In the genomic region with DNA sequence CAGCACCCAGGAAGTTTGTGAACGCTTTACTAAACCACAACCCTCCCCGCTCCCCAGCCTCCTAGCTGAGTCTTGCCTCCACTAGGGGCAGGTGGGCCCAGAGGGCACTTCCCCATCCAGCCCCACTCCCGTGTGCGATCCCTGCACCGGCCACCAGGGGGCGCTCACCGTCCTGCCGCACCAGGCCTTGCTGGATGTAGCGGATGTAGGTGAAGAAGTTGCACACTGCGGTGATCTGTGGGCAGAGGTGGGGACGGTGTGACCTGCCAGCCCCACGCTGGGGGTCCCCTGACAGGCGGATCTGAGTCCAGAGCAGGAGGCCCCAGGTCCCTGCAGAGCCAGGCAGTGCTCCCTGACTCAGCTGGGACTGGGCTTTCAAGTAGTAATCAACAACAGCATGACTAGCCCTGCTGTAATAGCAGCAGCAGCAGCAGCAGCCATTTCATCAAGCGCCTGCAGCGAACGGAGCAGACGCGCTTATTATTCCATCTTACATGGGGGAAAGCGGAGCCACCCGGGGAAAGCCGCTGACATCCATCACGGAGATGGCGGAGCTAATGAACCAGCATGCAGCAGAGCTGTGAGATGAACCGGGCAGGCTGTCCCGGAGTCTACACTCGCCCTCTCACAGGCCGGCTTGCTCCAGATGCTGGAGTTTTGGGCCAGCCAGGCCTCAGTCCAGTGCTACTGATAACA, we compare ENCODE assay signal across 1 cellular context.
A peak's percentile ranks its signal among the peaks of the same experiment; 100 is the strongest.
TF ChIP-seq lines count a peak whose summit lies in the region.

No MANE protein-coding gene starts in this region.

TF ChIP-seq in HepG2, 621 proteins besides CTCF, POLR2A, EP300 and RAD21 (continued from another document and continues in another):
- TF ChIP-seq, protein P1, sequence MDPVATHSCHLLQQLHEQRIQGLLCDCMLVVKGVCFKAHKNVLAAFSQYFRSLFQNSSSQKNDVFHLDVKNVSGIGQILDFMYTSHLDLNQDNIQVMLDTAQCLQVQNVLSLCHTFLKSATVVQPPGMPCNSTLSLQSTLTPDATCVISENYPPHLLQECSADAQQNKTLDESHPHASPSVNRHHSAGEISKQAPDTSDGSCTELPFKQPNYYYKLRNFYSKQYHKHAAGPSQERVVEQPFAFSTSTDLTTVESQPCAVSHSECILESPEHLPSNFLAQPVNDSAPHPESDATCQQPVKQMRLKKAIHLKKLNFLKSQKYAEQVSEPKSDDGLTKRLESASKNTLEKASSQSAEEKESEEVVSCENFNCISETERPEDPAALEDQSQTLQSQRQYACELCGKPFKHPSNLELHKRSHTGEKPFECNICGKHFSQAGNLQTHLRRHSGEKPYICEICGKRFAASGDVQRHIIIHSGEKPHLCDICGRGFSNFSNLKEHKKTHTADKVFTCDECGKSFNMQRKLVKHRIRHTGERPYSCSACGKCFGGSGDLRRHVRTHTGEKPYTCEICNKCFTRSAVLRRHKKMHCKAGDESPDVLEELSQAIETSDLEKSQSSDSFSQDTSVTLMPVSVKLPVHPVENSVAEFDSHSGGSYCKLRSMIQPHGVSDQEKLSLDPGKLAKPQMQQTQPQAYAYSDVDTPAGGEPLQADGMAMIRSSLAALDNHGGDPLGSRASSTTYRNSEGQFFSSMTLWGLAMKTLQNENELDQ (CRISPR knock-in tag; IDR thresholded peaks at IDR 0.05; ENCODE audit: borderline replicate concordance) = no peak
- TF ChIP-seq ZMYM3 (CRISPR knock-in tag; IDR thresholded peaks at IDR 0.05) = no peak
- peak in 1 of 2 experiments; percentile 50; a peak in 1 of 4 replicates for TF ChIP-seq KLF16 (CRISPR knock-in tag; IDR thresholded peaks at IDR 0.05)
- TF ChIP-seq, protein P2, sequence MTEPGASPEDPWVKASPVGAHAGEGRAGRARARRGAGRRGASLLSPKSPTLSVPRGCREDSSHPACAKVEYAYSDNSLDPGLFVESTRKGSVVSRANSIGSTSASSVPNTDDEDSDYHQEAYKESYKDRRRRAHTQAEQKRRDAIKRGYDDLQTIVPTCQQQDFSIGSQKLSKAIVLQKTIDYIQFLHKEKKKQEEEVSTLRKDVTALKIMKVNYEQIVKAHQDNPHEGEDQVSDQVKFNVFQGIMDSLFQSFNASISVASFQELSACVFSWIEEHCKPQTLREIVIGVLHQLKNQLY (CRISPR knock-in tag; IDR thresholded peaks at IDR 0.05) = no peak
- no peak for TF ChIP-seq IRX3 (CRISPR knock-in tag; IDR thresholded peaks at IDR 0.05; ENCODE audit: borderline replicate concordance, low read depth)
- TF ChIP-seq, protein P3, sequence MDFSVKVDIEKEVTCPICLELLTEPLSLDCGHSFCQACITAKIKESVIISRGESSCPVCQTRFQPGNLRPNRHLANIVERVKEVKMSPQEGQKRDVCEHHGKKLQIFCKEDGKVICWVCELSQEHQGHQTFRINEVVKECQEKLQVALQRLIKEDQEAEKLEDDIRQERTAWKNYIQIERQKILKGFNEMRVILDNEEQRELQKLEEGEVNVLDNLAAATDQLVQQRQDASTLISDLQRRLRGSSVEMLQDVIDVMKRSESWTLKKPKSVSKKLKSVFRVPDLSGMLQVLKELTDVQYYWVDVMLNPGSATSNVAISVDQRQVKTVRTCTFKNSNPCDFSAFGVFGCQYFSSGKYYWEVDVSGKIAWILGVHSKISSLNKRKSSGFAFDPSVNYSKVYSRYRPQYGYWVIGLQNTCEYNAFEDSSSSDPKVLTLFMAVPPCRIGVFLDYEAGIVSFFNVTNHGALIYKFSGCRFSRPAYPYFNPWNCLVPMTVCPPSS (IDR thresholded peaks at IDR 0.05) = no peak
- TF ChIP-seq RBM22 (optimal IDR thresholded peaks at IDR 0.05; ENCODE audit: low read length) = no peak
- TF ChIP-seq ZNF383 (CRISPR knock-in tag; IDR thresholded peaks at IDR 0.05; ENCODE audit: borderline replicate concordance) = no peak
- TF ChIP-seq SNRNP70 (IDR thresholded peaks at IDR 0.05; ENCODE audit: low read depth, low read length) = no peak
- TF ChIP-seq ZSCAN22 (CRISPR knock-in tag; IDR thresholded peaks at IDR 0.05) = no peak
- peak; percentile 40; the same call in 1 of the 2 replicates for TF ChIP-seq REPIN1 (CRISPR knock-in tag; IDR thresholded peaks at IDR 0.05; ENCODE audit: borderline replicate concordance, low read depth)
- TF ChIP-seq CHCHD3 (CRISPR knock-in tag; IDR thresholded peaks at IDR 0.05) = no peak
- TF ChIP-seq, protein P4, sequence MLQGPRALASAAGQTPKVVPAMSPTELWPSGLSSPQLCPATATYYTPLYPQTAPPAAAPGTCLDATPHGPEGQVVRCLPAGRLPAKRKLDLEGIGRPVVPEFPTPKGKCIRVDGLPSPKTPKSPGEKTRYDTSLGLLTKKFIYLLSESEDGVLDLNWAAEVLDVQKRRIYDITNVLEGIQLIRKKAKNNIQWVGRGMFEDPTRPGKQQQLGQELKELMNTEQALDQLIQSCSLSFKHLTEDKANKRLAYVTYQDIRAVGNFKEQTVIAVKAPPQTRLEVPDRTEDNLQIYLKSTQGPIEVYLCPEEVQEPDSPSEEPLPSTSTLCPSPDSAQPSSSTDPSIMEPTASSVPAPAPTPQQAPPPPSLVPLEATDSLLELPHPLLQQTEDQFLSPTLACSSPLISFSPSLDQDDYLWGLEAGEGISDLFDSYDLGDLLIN (CRISPR knock-in tag; IDR thresholded peaks at IDR 0.05; ENCODE audit: borderline replicate concordance) = no peak
- TF ChIP-seq, protein P5, sequence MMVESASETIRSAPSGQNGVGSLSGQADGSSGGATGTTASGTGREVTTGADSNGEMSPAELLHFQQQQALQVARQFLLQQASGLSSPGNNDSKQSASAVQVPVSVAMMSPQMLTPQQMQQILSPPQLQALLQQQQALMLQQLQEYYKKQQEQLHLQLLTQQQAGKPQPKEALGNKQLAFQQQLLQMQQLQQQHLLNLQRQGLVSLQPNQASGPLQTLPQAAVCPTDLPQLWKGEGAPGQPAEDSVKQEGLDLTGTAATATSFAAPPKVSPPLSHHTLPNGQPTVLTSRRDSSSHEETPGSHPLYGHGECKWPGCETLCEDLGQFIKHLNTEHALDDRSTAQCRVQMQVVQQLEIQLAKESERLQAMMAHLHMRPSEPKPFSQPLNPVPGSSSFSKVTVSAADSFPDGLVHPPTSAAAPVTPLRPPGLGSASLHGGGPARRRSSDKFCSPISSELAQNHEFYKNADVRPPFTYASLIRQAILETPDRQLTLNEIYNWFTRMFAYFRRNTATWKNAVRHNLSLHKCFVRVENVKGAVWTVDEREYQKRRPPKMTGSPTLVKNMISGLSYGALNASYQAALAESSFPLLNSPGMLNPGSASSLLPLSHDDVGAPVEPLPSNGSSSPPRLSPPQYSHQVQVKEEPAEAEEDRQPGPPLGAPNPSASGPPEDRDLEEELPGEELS (CRISPR knock-in tag; IDR thresholded peaks at IDR 0.05) = no peak
- no peak for TF ChIP-seq ZNF33B (CRISPR knock-in tag; IDR thresholded peaks at IDR 0.05)
- TF ChIP-seq ZNF326 (CRISPR knock-in tag; IDR thresholded peaks at IDR 0.05; ENCODE audit: borderline replicate concordance) = no peak
- no peak for TF ChIP-seq ZNF317 (CRISPR knock-in tag; IDR thresholded peaks at IDR 0.05)
- no peak for TF ChIP-seq ZNF235 (CRISPR knock-in tag; IDR thresholded peaks at IDR 0.05; ENCODE audit: borderline replicate concordance)
- 0 out of 2 replicates have a peak, but pooled peaks have one; percentile 46 for TF ChIP-seq PCBP1 (IDR thresholded peaks at IDR 0.05; ENCODE audit: borderline replicate concordance, low read depth, low read length)
- no peak for TF ChIP-seq KAT2B (IDR thresholded peaks at IDR 0.05; ENCODE audit: borderline replicate concordance, low read depth, low read length)
- TF ChIP-seq NR1H2 (CRISPR knock-in tag; IDR thresholded peaks at IDR 0.05; ENCODE audit: borderline replicate concordance, low read depth) = no peak
- TF ChIP-seq SSRP1 (CRISPR knock-in tag; IDR thresholded peaks at IDR 0.05) = no peak
- TF ChIP-seq PITX1 (CRISPR knock-in tag; IDR thresholded peaks at IDR 0.05) = 0 out of 2 replicates have a peak, but pooled peaks have one; percentile 27
- TF ChIP-seq, protein P6, sequence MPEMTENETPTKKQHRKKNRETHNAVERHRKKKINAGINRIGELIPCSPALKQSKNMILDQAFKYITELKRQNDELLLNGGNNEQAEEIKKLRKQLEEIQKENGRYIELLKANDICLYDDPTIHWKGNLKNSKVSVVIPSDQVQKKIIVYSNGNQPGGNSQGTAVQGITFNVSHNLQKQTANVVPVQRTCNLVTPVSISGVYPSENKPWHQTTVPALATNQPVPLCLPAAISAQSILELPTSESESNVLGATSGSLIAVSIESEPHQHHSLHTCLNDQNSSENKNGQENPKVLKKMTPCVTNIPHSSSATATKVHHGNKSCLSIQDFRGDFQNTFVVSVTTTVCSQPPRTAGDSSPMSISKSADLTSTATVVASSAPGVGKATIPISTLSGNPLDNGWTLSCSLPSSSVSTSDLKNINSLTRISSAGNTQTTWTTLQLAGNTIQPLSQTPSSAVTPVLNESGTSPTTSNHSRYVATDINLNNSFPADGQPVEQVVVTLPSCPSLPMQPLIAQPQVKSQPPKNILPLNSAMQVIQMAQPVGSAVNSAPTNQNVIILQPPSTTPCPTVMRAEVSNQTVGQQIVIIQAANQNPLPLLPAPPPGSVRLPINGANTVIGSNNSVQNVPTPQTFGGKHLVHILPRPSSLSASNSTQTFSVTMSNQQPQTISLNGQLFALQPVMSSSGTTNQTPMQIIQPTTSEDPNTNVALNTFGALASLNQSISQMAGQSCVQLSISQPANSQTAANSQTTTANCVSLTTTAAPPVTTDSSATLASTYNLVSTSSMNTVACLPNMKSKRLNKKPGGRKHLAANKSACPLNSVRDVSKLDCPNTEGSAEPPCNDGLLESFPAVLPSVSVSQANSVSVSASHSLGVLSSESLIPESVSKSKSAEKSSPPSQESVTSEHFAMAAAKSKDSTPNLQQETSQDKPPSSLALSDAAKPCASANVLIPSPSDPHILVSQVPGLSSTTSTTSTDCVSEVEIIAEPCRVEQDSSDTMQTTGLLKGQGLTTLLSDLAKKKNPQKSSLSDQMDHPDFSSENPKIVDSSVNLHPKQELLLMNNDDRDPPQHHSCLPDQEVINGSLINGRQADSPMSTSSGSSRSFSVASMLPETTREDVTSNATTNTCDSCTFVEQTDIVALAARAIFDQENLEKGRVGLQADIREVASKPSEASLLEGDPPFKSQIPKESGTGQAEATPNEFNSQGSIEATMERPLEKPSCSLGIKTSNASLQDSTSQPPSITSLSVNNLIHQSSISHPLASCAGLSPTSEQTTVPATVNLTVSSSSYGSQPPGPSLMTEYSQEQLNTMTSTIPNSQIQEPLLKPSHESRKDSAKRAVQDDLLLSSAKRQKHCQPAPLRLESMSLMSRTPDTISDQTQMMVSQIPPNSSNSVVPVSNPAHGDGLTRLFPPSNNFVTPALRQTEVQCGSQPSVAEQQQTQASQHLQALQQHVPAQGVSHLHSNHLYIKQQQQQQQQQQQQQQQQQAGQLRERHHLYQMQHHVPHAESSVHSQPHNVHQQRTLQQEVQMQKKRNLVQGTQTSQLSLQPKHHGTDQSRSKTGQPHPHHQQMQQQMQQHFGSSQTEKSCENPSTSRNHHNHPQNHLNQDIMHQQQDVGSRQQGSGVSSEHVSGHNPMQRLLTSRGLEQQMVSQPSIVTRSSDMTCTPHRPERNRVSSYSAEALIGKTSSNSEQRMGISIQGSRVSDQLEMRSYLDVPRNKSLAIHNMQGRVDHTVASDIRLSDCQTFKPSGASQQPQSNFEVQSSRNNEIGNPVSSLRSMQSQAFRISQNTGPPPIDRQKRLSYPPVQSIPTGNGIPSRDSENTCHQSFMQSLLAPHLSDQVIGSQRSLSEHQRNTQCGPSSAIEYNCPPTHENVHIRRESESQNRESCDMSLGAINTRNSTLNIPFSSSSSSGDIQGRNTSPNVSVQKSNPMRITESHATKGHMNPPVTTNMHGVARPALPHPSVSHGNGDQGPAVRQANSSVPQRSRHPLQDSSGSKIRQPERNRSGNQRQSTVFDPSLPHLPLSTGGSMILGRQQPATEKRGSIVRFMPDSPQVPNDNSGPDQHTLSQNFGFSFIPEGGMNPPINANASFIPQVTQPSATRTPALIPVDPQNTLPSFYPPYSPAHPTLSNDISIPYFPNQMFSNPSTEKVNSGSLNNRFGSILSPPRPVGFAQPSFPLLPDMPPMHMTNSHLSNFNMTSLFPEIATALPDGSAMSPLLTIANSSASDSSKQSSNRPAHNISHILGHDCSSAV (CRISPR knock-in tag; IDR thresholded peaks at IDR 0.05; ENCODE audit: borderline replicate concordance) = no peak
- no peak for TF ChIP-seq CREB1 (IDR thresholded peaks at IDR 0.05)
- no peak for TF ChIP-seq CREB1 (CRISPR knock-in tag; IDR thresholded peaks at IDR 0.05)
- TF ChIP-seq ZBTB3 (CRISPR knock-in tag; IDR thresholded peaks at IDR 0.05; ENCODE audit: borderline replicate concordance, low read depth) = no peak
- TF ChIP-seq RFX5 (IDR thresholded peaks at IDR 0.05; ENCODE audit: low read depth, low read length) = no peak
- no peak for TF ChIP-seq ZNF678 (CRISPR knock-in tag; IDR thresholded peaks at IDR 0.05)
- TF ChIP-seq, protein P7, sequence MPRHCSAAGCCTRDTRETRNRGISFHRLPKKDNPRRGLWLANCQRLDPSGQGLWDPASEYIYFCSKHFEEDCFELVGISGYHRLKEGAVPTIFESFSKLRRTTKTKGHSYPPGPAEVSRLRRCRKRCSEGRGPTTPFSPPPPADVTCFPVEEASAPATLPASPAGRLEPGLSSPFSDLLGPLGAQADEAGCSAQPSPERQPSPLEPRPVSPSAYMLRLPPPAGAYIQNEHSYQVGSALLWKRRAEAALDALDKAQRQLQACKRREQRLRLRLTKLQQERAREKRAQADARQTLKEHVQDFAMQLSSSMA (CRISPR knock-in tag; IDR thresholded peaks at IDR 0.05) = no peak
- TF ChIP-seq ZNF10 (CRISPR knock-in tag; IDR thresholded peaks at IDR 0.05; ENCODE audit: borderline replicate concordance, low read depth) = no peak
- no peak for TF ChIP-seq ZNF644 (CRISPR knock-in tag; IDR thresholded peaks at IDR 0.05; ENCODE audit: low read depth)
- no peak for TF ChIP-seq SRSF9 (IDR thresholded peaks at IDR 0.05; ENCODE audit: borderline replicate concordance, insufficient read depth, low read depth, low read length, poor library complexity, severe bottlenecking)
- TF ChIP-seq HES4 (CRISPR knock-in tag; IDR thresholded peaks at IDR 0.05; ENCODE audit: borderline replicate concordance) = no peak
- TF ChIP-seq FOXO1 (CRISPR knock-in tag; IDR thresholded peaks at IDR 0.05) = peak; percentile 63; the same call in 1 of the 2 replicates
- TF ChIP-seq RFXANK (CRISPR knock-in tag; IDR thresholded peaks at IDR 0.05) = no peak
- TF ChIP-seq MLLT10 (CRISPR knock-in tag; IDR thresholded peaks at IDR 0.05) = no peak
- TF ChIP-seq, protein P8, sequence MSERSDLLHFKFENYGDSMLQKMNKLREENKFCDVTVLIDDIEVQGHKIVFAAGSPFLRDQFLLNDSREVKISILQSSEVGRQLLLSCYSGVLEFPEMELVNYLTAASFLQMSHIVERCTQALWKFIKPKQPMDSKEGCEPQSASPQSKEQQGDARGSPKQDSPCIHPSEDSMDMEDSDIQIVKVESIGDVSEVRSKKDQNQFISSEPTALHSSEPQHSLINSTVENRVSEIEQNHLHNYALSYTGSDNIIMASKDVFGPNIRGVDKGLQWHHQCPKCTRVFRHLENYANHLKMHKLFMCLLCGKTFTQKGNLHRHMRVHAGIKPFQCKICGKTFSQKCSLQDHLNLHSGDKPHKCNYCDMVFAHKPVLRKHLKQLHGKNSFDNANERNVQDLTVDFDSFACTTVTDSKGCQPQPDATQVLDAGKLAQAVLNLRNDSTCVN (CRISPR knock-in tag; IDR thresholded peaks at IDR 0.05; ENCODE audit: borderline replicate concordance) = peak; percentile 46; the same call in 1 of the 2 replicates
- no peak for TF ChIP-seq PAWR (CRISPR knock-in tag; IDR thresholded peaks at IDR 0.05; ENCODE audit: borderline replicate concordance)
- TF ChIP-seq WIZ (CRISPR knock-in tag; IDR thresholded peaks at IDR 0.05) = no peak
